8 cellular contexts compared by ENCODE assay signal in the genomic region with DNA sequence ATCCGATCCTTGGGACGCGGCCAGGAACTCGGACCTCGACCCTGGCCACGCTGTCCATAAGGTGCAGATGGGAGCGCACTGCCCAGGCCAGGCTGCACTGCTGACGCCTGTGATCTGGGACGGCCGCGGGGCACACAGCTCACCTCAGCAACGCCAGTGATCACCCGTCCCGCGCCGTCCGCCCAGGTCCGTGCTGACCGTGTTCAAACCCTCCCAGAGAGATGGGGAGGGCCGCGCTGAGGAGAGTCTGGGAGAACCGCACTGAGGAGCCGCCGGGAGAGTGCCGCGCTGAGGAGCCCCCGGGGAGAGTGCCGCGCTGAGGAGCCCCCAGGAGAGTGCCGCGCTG. TPM values are rescaled to one million over a fixed set of nuclear protein-coding genes. Genes with fewer than 3 reads are reported as not detected.
DNase-seq lines count a peak whose midpoint lies in the region; ATAC-seq and TF ChIP-seq lines count a peak whose summit lies in the region.

No MANE protein-coding gene starts in this region.

- no peak for TF ChIP-seq CTCF in MM.1S (IDR thresholded peaks at IDR 0.05; ENCODE audit: low read length)
- no peak for TF ChIP-seq CTCF in vagina (IDR thresholded peaks at IDR 0.05)
- no peak for TF ChIP-seq CTCF in GM20000 (IDR thresholded peaks at IDR 0.05; ENCODE audit: extremely low read depth, missing control alignments)

- H4K20me1 ChIP-seq in MM.1S (ENCODE audit: insufficient read depth, low read length), result no peaks in the 10 kb centered on the region

- no peaks in the 10 kb centered on the region for H3K9me3 ChIP-seq in MM.1S (replicated peaks; ENCODE audit: insufficient read depth, low read length)
- no peaks in the 10 kb centered on the region for H3K9me3 ChIP-seq in vagina

- no peaks in the 10 kb centered on the region for H3K9me3 Mint-ChIP-seq in central memory CD8-positive, alpha-beta T cell

- H3K18ac ChIP-seq in mesendoderm (ENCODE audit: low read length), result peak overlapping the region; percentile 35

- H3K9ac ChIP-seq in MM.1S (ENCODE audit: low read length) (peak overlapping the region; percentile 71), mesendoderm (ENCODE audit: low read length) (peak overlapping the region; percentile 75)

- H3K4me1 ChIP-seq in MM.1S (ENCODE audit: low read length) (no peaks in the 10 kb centered on the region), mesendoderm (ENCODE audit: control insufficient read depth, low read depth, low read length) (peaks cover 4% of the 10 kb centered on the region), vagina (peaks cover 21% of the 10 kb centered on the region)

- no peaks in the 10 kb centered on the region for H3K79me1 ChIP-seq in mesendoderm (ENCODE audit: low read length)

- H3K27me3 ChIP-seq in MM.1S (replicated peaks; ENCODE audit: insufficient read depth, low read length), result no peaks in the 10 kb centered on the region
- no peaks in the 10 kb centered on the region for H3K27me3 ChIP-seq in mesendoderm (ENCODE audit: insufficient read depth, low read length, poor library complexity)
- no peaks in the 10 kb centered on the region for H3K27me3 ChIP-seq in vagina

- ATAC-seq in GM18502 (IDR thresholded peaks at IDR 0.05; ENCODE audit: poor library complexity, unreplicated experiment) (peak; percentile 2), GM21529 (IDR thresholded peaks at IDR 0.05; ENCODE audit: unreplicated experiment) (no peak)
- ATAC-seq in central memory CD8-positive, alpha-beta T cell (replicated peaks; ENCODE audit: extremely low read depth, poor library complexity, severe bottlenecking), result no peak

- no peak overlapping the region for H2BK5ac ChIP-seq in mesendoderm (ENCODE audit: low read length)

- peak overlapping the region; percentile 83 for H3K56ac ChIP-seq in mesendoderm (ENCODE audit: low read length)

- no peak overlapping the region for H3K27ac Mint-ChIP-seq in central memory CD8-positive, alpha-beta T cell (ENCODE audit: low read depth)

- H3K9me2 ChIP-seq in MM.1S (replicated peaks; ENCODE audit: insufficient read depth, low read length), result no peaks in the 10 kb centered on the region

- no peak for TF ChIP-seq POLR2A in vagina (IDR thresholded peaks at IDR 0.05)

- H3K79me2 ChIP-seq in MM.1S (ENCODE audit: low read length), result peaks cover 56% of the 10 kb centered on the region
- H3K79me2 ChIP-seq in mesendoderm (ENCODE audit: control insufficient read depth, insufficient read depth, low read length), result no peaks in the 10 kb centered on the region

- no peak for DNase-seq in MM.1S
- DNase-seq in central memory CD8-positive, alpha-beta T cell (ENCODE audit: low spot score in 2 of 2), result no peak
- peak; percentile 24 for DNase-seq in mesendoderm
- DNase-seq in vagina (ENCODE audit: extremely low spot score in 2 of 2), result no peak
- DNase-seq in GM20000 (ENCODE audit: low spot score), result no peak
- DNase-seq in hepatic stellate cell (ENCODE audit: low spot score), result no peak

- H2AK5ac ChIP-seq in mesendoderm (ENCODE audit: low read length), result no peak overlapping the region

- H3K4me3 ChIP-seq in MM.1S (ENCODE audit: low read length), result peak overlapping the region; percentile 65
- H3K4me3 ChIP-seq in mesendoderm (ENCODE audit: low read length), result peak overlapping the region; percentile 22
- peak overlapping the region; percentile 53 to 71 for H3K4me3 ChIP-seq in vagina

- peak overlapping the region; percentile 53 for H3K4me2 ChIP-seq in MM.1S (ENCODE audit: low read depth, low read length)
- peak overlapping the region; percentile 26 for H3K4me2 ChIP-seq in mesendoderm (ENCODE audit: low read length)

- H3K4me3 Mint-ChIP-seq in central memory CD8-positive, alpha-beta T cell, result peak overlapping the region; percentile 80

- H2BK120ac ChIP-seq in mesendoderm (ENCODE audit: low read depth, low read length), result no peak overlapping the region

- H3K36me3 ChIP-seq in MM.1S (replicated peaks; ENCODE audit: insufficient read depth, low read length) (no peaks in the 10 kb centered on the region), mesendoderm (ENCODE audit: control insufficient read depth, insufficient read depth, low read length) (no peaks in the 10 kb centered on the region), vagina (no peaks in the 10 kb centered on the region)

- peaks cover 6% of the 10 kb centered on the region for H3K4me1 Mint-ChIP-seq in central memory CD8-positive, alpha-beta T cell

- H2BK15ac ChIP-seq in mesendoderm (replicated peaks; ENCODE audit: low read depth), result no peak overlapping the region

- no peaks in the 10 kb centered on the region for H3F3A ChIP-seq in MM.1S (ENCODE audit: insufficient read depth, low read length)

- H4K5ac ChIP-seq in mesendoderm (ENCODE audit: low read length), result no peak overlapping the region

- H2AFZ ChIP-seq in MM.1S (ENCODE audit: low read length), result no peak overlapping the region

- H3K4ac ChIP-seq in mesendoderm (ENCODE audit: low read depth, low read length), result no peak overlapping the region

- H3K27me3 Mint-ChIP-seq in central memory CD8-positive, alpha-beta T cell, result no peaks in the 10 kb centered on the region

- intact Hi-C loops in vagina (cut with DNase I), result no loop called here

- H3K23ac ChIP-seq in mesendoderm (ENCODE audit: low read length), result no peak overlapping the region

- H3K27ac ChIP-seq in MM.1S (ENCODE audit: low read length) (no peak overlapping the region), mesendoderm (ENCODE audit: low read depth, low read length) (no peak overlapping the region), vagina (peak overlapping the region; percentile 55)

- H3K36me3 Mint-ChIP-seq in central memory CD8-positive, alpha-beta T cell (ENCODE audit: insufficient read depth), result peaks cover 6% of the 10 kb centered on the region

- no CpG with 5 or more reads among the region's 31 CpGs for WGBS in mesendoderm (ENCODE audit: extremely low coverage, insufficient coverage, low lambda C conversion rate)

- H4K8ac ChIP-seq in mesendoderm (ENCODE audit: low read depth, low read length), result no peak overlapping the region

RNA-seq across cellular contexts. Expression of gene KCNQ1OT1, which starts 0.6 kb away (rescaled TPM):
- 0.04 TPM for polyA plus RNA-seq in mesendoderm (2013, experiment 1 of 2)
- polyA plus RNA-seq in mesendoderm (2013, experiment 2 of 2), result 0.04 TPM
- total RNA-seq in vagina, result 3.4 TPM
